13 cellular contexts compared by ENCODE assay signal in the genomic region with DNA sequence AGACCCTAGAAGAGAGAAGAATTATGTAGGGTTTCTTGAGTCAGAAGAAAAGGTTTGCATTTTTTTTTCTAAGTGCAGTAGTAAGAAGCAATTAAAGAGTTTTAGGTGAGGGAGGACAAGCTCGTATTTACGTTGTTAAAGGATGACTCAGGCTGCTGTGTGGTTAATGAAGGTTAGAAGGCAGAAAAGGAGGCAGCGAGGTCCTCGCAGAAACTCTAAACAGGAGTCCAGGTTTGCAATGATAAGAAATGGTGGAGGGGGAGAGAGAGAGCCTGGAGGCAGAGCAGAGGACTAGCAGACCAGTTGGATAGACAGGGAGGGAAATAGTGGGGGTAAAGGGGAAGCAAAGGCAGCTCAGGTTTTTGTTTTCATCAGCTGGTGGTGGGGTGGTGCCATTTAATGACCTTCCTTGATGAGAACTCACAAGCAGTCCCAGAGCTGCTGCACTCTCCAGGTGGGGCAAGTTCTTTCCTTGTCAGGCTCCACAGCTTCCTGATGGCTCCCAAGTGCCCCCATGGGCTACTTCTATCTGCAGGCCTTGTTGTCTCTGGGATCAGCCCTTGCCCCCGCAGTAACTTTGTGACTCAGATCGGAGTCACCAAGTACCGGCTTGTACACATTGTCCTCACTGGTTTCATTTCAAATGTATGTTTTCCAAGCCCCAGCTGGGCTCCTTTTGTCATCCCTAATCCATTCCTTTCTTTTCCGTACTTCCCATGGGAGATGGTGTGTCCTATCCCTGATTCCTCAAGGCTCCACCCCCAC. TPM values are rescaled to one million over a fixed set of nuclear protein-coding genes. Genes with fewer than 3 reads are reported as not detected.
DNase-seq lines count a peak whose midpoint lies in the region; ATAC-seq and TF ChIP-seq lines count a peak whose summit lies in the region.
"Had no signal": no experiment of that assay in that cellular context is flagged by ENCODE, and none has a peak within 500 bp of the region (broad histone marks: within the 10 kb centered on the region; RNA-seq: fewer than 3 reads in every experiment).

No MANE protein-coding gene starts in this region.

- no peak overlapping the region for H3K4me3 ChIP-seq in PC-3 (ENCODE audit: low read length)
- H3K4me3 ChIP-seq in retinal pigment epithelial cell (ENCODE audit: low read length), result no peak overlapping the region
- no peak overlapping the region for H3K4me3 ChIP-seq in body of pancreas
- H3K4me3 ChIP-seq in testis, result no peak overlapping the region
- H3K4me3 ChIP-seq: heart left ventricle had no signal

- TF ChIP-seq POLR2A in body of pancreas (IDR thresholded peaks at IDR 0.05) (no peak), testis (IDR thresholded peaks at IDR 0.05) (no peak)

- H3F3A ChIP-seq in PC-3 (ENCODE audit: low read length, unreplicated experiment), result no peaks in the 10 kb centered on the region

- H3K36me3 ChIP-seq in PC-3 (ENCODE audit: low read depth, low read length) (no peaks in the 10 kb centered on the region), body of pancreas (replicated peaks in 1 of 2; ENCODE audit: insufficient read depth in 1 of 2, low read depth in 2 of 2) (no peaks in the 10 kb centered on the region), testis (ENCODE audit: low read depth, missing control alignments) (no peaks in the 10 kb centered on the region)
- H3K36me3 ChIP-seq: heart left ventricle had no signal

- peak overlapping the region; percentile 67 for H3K4me2 ChIP-seq in PC-3 (ENCODE audit: low read length)

- no peak overlapping the region for H3K9ac ChIP-seq in PC-3 (ENCODE audit: low read length)

- POLR2A ChIA-PET in PC-3 (lab: Charles Lee; ENCODE audit: unreplicated experiment), result no interaction called here

- no peak overlapping the region for H2AFZ ChIP-seq in PC-3 (ENCODE audit: low read length)

- ATAC-seq in PC-3 (peak; percentile 56; the same call in 1 of the 2 replicates), body of pancreas (no peak)
- ATAC-seq: heart left ventricle had no signal

- no peaks in the 10 kb centered on the region for H3K27me3 ChIP-seq in PC-3 (ENCODE audit: low read length)
- no peaks in the 10 kb centered on the region for H3K27me3 ChIP-seq in body of pancreas
- H3K27me3 ChIP-seq in testis, result no peaks in the 10 kb centered on the region
- H3K27me3 ChIP-seq: heart left ventricle had no signal

- BruUV-seq in PC-3 (replicated peaks; lab: Mats Ljungman, UMichigan), result no TSS peak

- no peaks in the 10 kb centered on the region for H3K79me2 ChIP-seq in PC-3 (ENCODE audit: low read length)

- WGBS in body of pancreas, 2 donors, result 91 to 94% methylated on average over 8 of the region's 8 CpGs
- WGBS in testis, 2 donors, result 84 to 87% methylated on average over 8 of the region's 8 CpGs

- no peaks in the 10 kb centered on the region for H4K20me1 ChIP-seq in PC-3 (ENCODE audit: low read length)

- CTCF ChIA-PET in PC-3 (lab: Charles Lee), result no interaction called here

- peak overlapping the region; percentile 64 for H3K27ac ChIP-seq in PC-3 (ENCODE audit: low read length)
- H3K27ac ChIP-seq in body of pancreas, result no peak overlapping the region
- no peak overlapping the region for H3K27ac ChIP-seq in testis
- H3K27ac ChIP-seq: heart left ventricle had no signal

- intact Hi-C loops in PC-3 (cut with micrococcal nuclease), result no loop called here
- intact Hi-C loops in body of pancreas (cut with DNase I), result no loop called here
- intact Hi-C loops in testis (cut with DNase I; ENCODE audit: low total_unique reads), result no loop called here

- no peaks in the 10 kb centered on the region for H3K9me2 ChIP-seq in PC-3 (replicated peaks; ENCODE audit: low read length)

- TF ChIP-seq CTCF in PC-3 (conservative IDR thresholded peaks at IDR 0.05; ENCODE audit: low read depth, low read length), result no peak
- no peak for TF ChIP-seq CTCF in retinal pigment epithelial cell (conservative IDR thresholded peaks at IDR 0.05; ENCODE audit: low read depth, low read length)
- no peak for TF ChIP-seq CTCF in body of pancreas (IDR thresholded peaks at IDR 0.05)
- no peak for TF ChIP-seq CTCF in testis (IDR thresholded peaks at IDR 0.05)

- H3K9me3 ChIP-seq in PC-3 (ENCODE audit: low read length) (no peaks in the 10 kb centered on the region), body of pancreas (no peaks in the 10 kb centered on the region), testis (no peaks in the 10 kb centered on the region)

- H3K4me1 ChIP-seq in PC-3 (ENCODE audit: insufficient read depth, low read length), result peaks cover 23% of the 10 kb centered on the region
- peaks cover 9% of the 10 kb centered on the region for H3K4me1 ChIP-seq in body of pancreas
- no peaks in the 10 kb centered on the region for H3K4me1 ChIP-seq in testis
- H3K4me1 ChIP-seq: heart left ventricle had no signal

- DNase-seq in H4 (ENCODE audit: low spot score), result peak; percentile 83
- DNase-seq in PC-3, result peak; percentile 60
- peak; percentile 49 for DNase-seq in fibroblast of gingiva (ENCODE audit: low read depth)
- peak; percentile 44 for DNase-seq in retinal pigment epithelial cell (ENCODE audit: low read depth)
- DNase-seq in NCI-H526 (lab: John Stamatoyannopoulos, UW), result no peak
- no peak for DNase-seq in body of pancreas
- DNase-seq in testis, result no peak
- DNase-seq: heart left ventricle; NCI-H2171 treated with DMSO at 0.1 percent for 48 hours; RPMI8226; stimulated activated CD4-positive, alpha-beta T cell treated with anti-CD3 and anti-CD28 coated beads, Interleukin-4, amount 100 ng/mL, for 4 hours had no signal

RNA-seq across cellular contexts. Expression of a gene that starts 8.3 kb away (rescaled TPM):
- 0.23 TPM in 1 of 2 replicates, not detected in the other for total RNA-seq in H4 (2014; rRNA removed; shearing (Covaris generic))
- total RNA-seq in PC-3 (2014; rRNA removed) (not detected in 2 replicates), body of pancreas (1 to 10 TPM in 1 of 2 donors, under 1 TPM in 1; 0.52 to 3.6 TPM), testis (1 to 10 TPM; 2.2 TPM)
- 2.5 TPM for polyA plus RNA-seq in testis (ENCODE audit: insufficient read depth, low read depth, low replicate concordance)
- total RNA-seq: lung microvascular endothelial cell had no signal

RNA-seq across cellular contexts. Expression of a gene that starts 33.0 kb away (rescaled TPM):
- 0.08 and 0.81 TPM in 2 replicates for total RNA-seq in H4 (2014; rRNA removed; shearing (Covaris generic))
- total RNA-seq in PC-3 (2014; rRNA removed), result not detected in 2 replicates
- total RNA-seq in body of pancreas, result 10 to 100 TPM in 1 of 2 donors, 1 to 10 TPM in 1; 4.2 to 11.5 TPM
- 1 to 10 TPM; 1.2 to 1.7 TPM for total RNA-seq in testis
- polyA plus RNA-seq in testis (ENCODE audit: insufficient read depth, low read depth, low replicate concordance), result 0.50 TPM
- total RNA-seq: lung microvascular endothelial cell, posterior vena cava had no signal

Comparison
In these comparisons a context has a peak if more than half of its experiments do, and no peak if none do; other contexts are left out.
1. DNase-seq: peak in H4 (single experiment), PC-3 (single experiment), fibroblast of gingiva (single experiment) and retinal pigment epithelial cell (single experiment); none in NCI-H526 (0 of 2), body of pancreas (0 of 4) and testis (single experiment).